In genomic region chr17:75729351-75729750, GRCh38 we compare ENCODE assay signal across 17 cellular contexts. TPM values are rescaled to one million over a fixed set of nuclear protein-coding genes. Genes with fewer than 3 reads are reported as not detected.
DNase-seq lines count a peak whose midpoint lies in the region; ATAC-seq, FAIRE-seq and TF ChIP-seq lines count a peak whose summit lies in the region.
"Had no signal": no experiment of that assay in that cellular context is flagged by ENCODE, and none has a peak within 500 bp of the region (broad histone marks: within the 10 kb centered on the region; RNA-seq: fewer than 3 reads in every experiment).

No MANE protein-coding gene starts in this region.

- intact Hi-C loops in HepG2 (cut with micrococcal nuclease; ENCODE audit: unreplicated experiment) = no loop called here
- intact Hi-C loops in right lobe of liver (cut with DNase I) = no loop called here

- H3K4me3 ChIP-seq in HepG2 (replicated peaks in 1 of 3; ENCODE audit: insufficient read depth in 1 of 3, low read depth in 2 of 3, low read length in 3 of 3) = no peak overlapping the region
- H3K4me3 ChIP-seq in right lobe of liver = no peak overlapping the region
- H3K4me3 ChIP-seq in RWPE2 (ENCODE audit: severe bottlenecking) = no peak overlapping the region
- no peak overlapping the region for H3K4me3 ChIP-seq in osteoblast (ENCODE audit: insufficient read depth, low read length)
- no peak overlapping the region for H3K4me3 ChIP-seq in MG63
- H3K4me3 ChIP-seq: BLaER1 had no signal

- H3K79me2 ChIP-seq in HepG2 (ENCODE audit: insufficient read depth, low read length) (no peaks in the 10 kb centered on the region), osteoblast (ENCODE audit: insufficient read depth, low read length) (no peaks in the 10 kb centered on the region)

- TF ChIP-seq EP300 in HepG2 (IDR thresholded peaks at IDR 0.05; ENCODE audit: low read depth in 2 of 2, low read length in 2 of 2) (no peak), HepG2 (CRISPR knock-in tag; IDR thresholded peaks at IDR 0.05; ENCODE audit: borderline replicate concordance) (no peak)

- DNase-seq in HepG2 (ENCODE audit: low spot score) (no peak), right lobe of liver (no peak), RWPE2 (ENCODE audit: low spot score) (no peak), osteoblast (ENCODE audit: insufficient read length, low spot score, missing footprints) (peak; percentile 87), MG63 (no peak), NCI-H510A (lab: John Stamatoyannopoulos, UW) (no peak), activated gamma-delta T cell treated with Interleukin-2 at 50 U/mL for 16 hours (no peak)
- DNase-seq: 8988T; CD4-positive, alpha-beta memory T cell; DMS153; DMS79; GDM1; GOT3; H7 had no signal

- WGBS in HepG2 (ENCODE audit: low lambda C conversion rate) = 65% methylated on average over 3 of the region's 7 CpGs
- 60% methylated on average over 1 of the region's 7 CpGs for WGBS in right lobe of liver (ENCODE audit: insufficient coverage, low coverage, low lambda C conversion rate, missing lambda C conversion rate)

- no peak for TF ChIP-seq RAD21 in HepG2 (CRISPR knock-in tag; IDR thresholded peaks at IDR 0.05)

- TF ChIP-seq CTCF in HepG2 (CRISPR knock-in tag; IDR thresholded peaks at IDR 0.05) (no peak), right lobe of liver (IDR thresholded peaks at IDR 0.05) (no peak), RWPE2 (IDR thresholded peaks at IDR 0.05; ENCODE audit: poor library complexity, severe bottlenecking) (no peak), osteoblast (IDR thresholded peaks at IDR 0.05; ENCODE audit: extremely low read depth, low read depth, low read length) (no peak)

- H3K36me3 ChIP-seq in HepG2 (replicated peaks in 1 of 2; ENCODE audit: control insufficient read depth in 1 of 2, insufficient read depth in 2 of 2, low read length in 2 of 2) (no peaks in the 10 kb centered on the region), right lobe of liver (no peaks in the 10 kb centered on the region), RWPE2 (ENCODE audit: low read depth) (peaks cover 100% of the 10 kb centered on the region), osteoblast (ENCODE audit: insufficient read depth, low read length) (no peaks in the 10 kb centered on the region), MG63 (no peaks in the 10 kb centered on the region)
- H3K36me3 ChIP-seq: BLaER1 had no signal

- BruUV-seq in HepG2 (replicated peaks; lab: Mats Ljungman, UMichigan) = no TSS peak

- H3K27ac ChIP-seq in HepG2 (ENCODE audit: extremely low read length, insufficient read depth, low read length) (no peak overlapping the region), right lobe of liver (no peak overlapping the region), RWPE2 (ENCODE audit: poor library complexity, severe bottlenecking) (peak overlapping the region; percentile 3), osteoblast (ENCODE audit: low read depth, low read length) (no peak overlapping the region)
- H3K27ac ChIP-seq: BLaER1 had no signal

- H3K9me3 ChIP-seq in HepG2 (ENCODE audit: low read length) = no peaks in the 10 kb centered on the region
- no peaks in the 10 kb centered on the region for H3K9me3 ChIP-seq in right lobe of liver
- H3K9me3 ChIP-seq in RWPE2 (ENCODE audit: severe bottlenecking) = no peaks in the 10 kb centered on the region
- H3K9me3 ChIP-seq in osteoblast (ENCODE audit: low read depth, low read length) = no peaks in the 10 kb centered on the region
- no peaks in the 10 kb centered on the region for H3K9me3 ChIP-seq in MG63
- H3K9me3 ChIP-seq: BLaER1 had no signal

- POLR2A ChIA-PET in HepG2 (lab: Yijun Ruan, JAX) = interaction anchor here (1.3 kb wide), 1 partner anchor 8 kb away, joined by 6 read pairs; the partner anchor contains the start of gene ITGB4

- no peak overlapping the region for H3K9ac ChIP-seq in HepG2 (ENCODE audit: insufficient read depth, low read depth, low read length)
- H3K9ac ChIP-seq: BLaER1 had no signal

- H3K27me3 ChIP-seq in HepG2 (ENCODE audit: control insufficient read depth in 1 of 2, insufficient read depth in 2 of 2, low read length in 2 of 2) (peaks cover 0 to 1% of the 10 kb centered on the region in 2 experiments; a peak in 3 of 5 replicates), right lobe of liver (no peaks in the 10 kb centered on the region), RWPE2 (ENCODE audit: insufficient read depth, poor library complexity, severe bottlenecking) (no peaks in the 10 kb centered on the region), osteoblast (ENCODE audit: insufficient read depth, low read length) (peaks cover 4% of the 10 kb centered on the region), MG63 (no peaks in the 10 kb centered on the region)
- H3K27me3 ChIP-seq: BLaER1 had no signal

- in situ Hi-C loops in HepG2 (cut with HindIII; ENCODE audit: extremely low pct_ligation_motif_present, low pct_unique_long_range_greater_than_20kb) = no loop called here

- no peak for TF ChIP-seq POLR2A in HepG2 (IDR thresholded peaks at IDR 0.05; ENCODE audit: insufficient read depth in 1 of 2, low read depth in 2 of 2, low read length in 2 of 2)
- no peak for TF ChIP-seq POLR2A in right lobe of liver (IDR thresholded peaks at IDR 0.05)

- no peak for FAIRE-seq in HepG2 (lab: Jason Lieb, UNC)
- FAIRE-seq: GM12892, GM18507 had no signal

- H2AFZ ChIP-seq in HepG2 (ENCODE audit: low read length) (no peak overlapping the region), osteoblast (ENCODE audit: low read length) (no peak overlapping the region)

- H3K4me1 ChIP-seq in HepG2 (ENCODE audit: insufficient read depth, low read length) (peaks cover 18% of the 10 kb centered on the region), right lobe of liver (peaks cover 0 to 2% (median 0%) of the 10 kb centered on the region in 4 donors), RWPE2 (ENCODE audit: insufficient read depth, poor library complexity, severe bottlenecking) (peaks cover 2% of the 10 kb centered on the region), osteoblast (ENCODE audit: insufficient read depth, low read length) (no peaks in the 10 kb centered on the region)

- no peak overlapping the region for H3K4me2 ChIP-seq in HepG2 (ENCODE audit: low read depth, low read length)
- H3K4me2 ChIP-seq in osteoblast (ENCODE audit: insufficient read depth, low read length) = no peak overlapping the region

- ATAC-seq in HepG2 (peak; percentile 11; the same call in 2 of the 3 replicates), right lobe of liver (no peak), RWPE2 (ENCODE audit: low read depth) (peak; percentile 4; the same call in 2 of the 3 replicates)

- CTCF ChIA-PET in HepG2 (lab: Yijun Ruan, JAX; ENCODE audit: low intra/inter-chr PET ratio, low total read pairs) = no interaction called here

- no peaks in the 10 kb centered on the region for H4K20me1 ChIP-seq in HepG2 (ENCODE audit: insufficient read depth, low read length)
- H4K20me1 ChIP-seq in osteoblast (ENCODE audit: insufficient read depth, low read length) = no peaks in the 10 kb centered on the region
- H4K20me1 ChIP-seq: BLaER1 had no signal

RNA-seq across cellular contexts. Expression of gene ITGB4, which starts 8.1 kb away (rescaled TPM):
- total RNA-seq in HepG2 (2016; rRNA removed; fragmentation: Illumina TruSeq; extraction: Trizol) (4.0 and 6.9 TPM in 2 replicates), right lobe of liver (1 to 10 TPM in 5 of 6 experiments, under 1 TPM in 1; 0.92 to 4.1 (median 2.0) TPM), osteoblast (0.29 and 0.36 TPM in 2 replicates)
- total RNA-seq in HepG2 (2016; cell fraction: cytosol; rRNA removed; fragmentation: Illumina TruSeq; extraction: Trizol; ENCODE audit: low read depth) = 9.2 and 10.4 TPM in 2 replicates
- 3.9 and 6.3 TPM in 2 replicates for total RNA-seq in HepG2 (2016; cell fraction: insoluble cytoplasmic fraction; rRNA removed; fragmentation: Illumina TruSeq; extraction: Trizol)
- 10.1 and 14.6 TPM in 2 replicates for total RNA-seq in HepG2 (2016; cell fraction: membrane; rRNA removed; fragmentation: Illumina TruSeq; extraction: Trizol)
- total RNA-seq in HepG2 (2016; cell fraction: nucleus; rRNA removed; fragmentation: Illumina TruSeq; extraction: Trizol) = 3.7 and 3.9 TPM in 2 replicates
- polyA plus RNA-seq in HepG2 (2011; rRNA removed) = 14.5 and 14.7 TPM in 2 replicates
- polyA plus RNA-seq in HepG2 (2011; cell fraction: cytosol; rRNA removed) = 5.1 and 8.2 TPM in 2 replicates
- polyA plus RNA-seq in HepG2 (2011; cell fraction: nucleus; rRNA removed) = 28.7 and 39.5 TPM in 2 replicates
- 13.2 and 14.2 TPM in 2 replicates for polyA plus RNA-seq in HepG2 (2012)
- polyA plus RNA-seq in HepG2 (2016; cell fraction: cytosol; fragmentation: Illumina TruSeq; extraction: Trizol; ENCODE audit: low read depth) = 36.1 and 40.9 TPM in 2 replicates
- 10.5 and 16.8 TPM in 2 replicates for polyA plus RNA-seq in HepG2 (2016; cell fraction: insoluble cytoplasmic fraction; fragmentation: Illumina TruSeq; extraction: Trizol; ENCODE audit: low read depth)
- polyA plus RNA-seq in HepG2 (2016; cell fraction: membrane; fragmentation: Illumina TruSeq; extraction: Trizol; ENCODE audit: low read depth) = 41.4 and 43.0 TPM in 2 replicates
- polyA plus RNA-seq in HepG2 (2016; cell fraction: nucleus; fragmentation: Illumina TruSeq; extraction: Trizol; ENCODE audit: insufficient read depth, low read depth) = 20.5 and 28.1 TPM in 2 replicates
- polyA minus RNA-seq in HepG2 (2011; rRNA and poly(A)+ RNA removed; ENCODE audit: low replicate concordance) = 25.3 and 28.4 TPM in 2 replicates
- polyA minus RNA-seq in HepG2 (2011; cell fraction: cytosol; rRNA and poly(A)+ RNA removed) = 8.4 and 12.7 TPM in 2 replicates
- polyA minus RNA-seq in HepG2 (2011; cell fraction: nucleus; rRNA and poly(A)+ RNA removed) = 3.2 and 6.3 TPM in 2 replicates
- not detected in 2 replicates for total RNA-seq in MG63 (2014; rRNA removed; shearing (Covaris generic); ENCODE audit: low replicate concordance)

RNA-seq across cellular contexts. Expression of gene GALK1, which starts 35.6 kb away (rescaled TPM):
- total RNA-seq in HepG2 (2016; rRNA removed; fragmentation: Illumina TruSeq; extraction: Trizol) (93.6 and 95.6 TPM in 2 replicates), right lobe of liver (10 to 100 TPM; 38.6 to 87.4 (median 76.9) TPM), osteoblast (25.3 and 27.7 TPM in 2 replicates)
- 31.6 and 39.5 TPM in 2 replicates for total RNA-seq in HepG2 (2016; cell fraction: cytosol; rRNA removed; fragmentation: Illumina TruSeq; extraction: Trizol; ENCODE audit: low read depth)
- total RNA-seq in HepG2 (2016; cell fraction: insoluble cytoplasmic fraction; rRNA removed; fragmentation: Illumina TruSeq; extraction: Trizol) = 94.0 and 98.0 TPM in 2 replicates
- total RNA-seq in HepG2 (2016; cell fraction: membrane; rRNA removed; fragmentation: Illumina TruSeq; extraction: Trizol) = 35.0 and 44.2 TPM in 2 replicates
- total RNA-seq in HepG2 (2016; cell fraction: nucleus; rRNA removed; fragmentation: Illumina TruSeq; extraction: Trizol) = 44.3 and 48.9 TPM in 2 replicates
- 59.9 and 93.0 TPM in 2 replicates for polyA plus RNA-seq in HepG2 (2011; rRNA removed)
- polyA plus RNA-seq in HepG2 (2011; cell fraction: cytosol; rRNA removed) = 65.7 and 112 TPM in 2 replicates
- polyA plus RNA-seq in HepG2 (2011; cell fraction: nucleus; rRNA removed) = 162 and 164 TPM in 2 replicates
- polyA plus RNA-seq in HepG2 (2012) = 57.4 and 59.7 TPM in 2 replicates
- 29.0 and 30.8 TPM in 2 replicates for polyA plus RNA-seq in HepG2 (2016; cell fraction: cytosol; fragmentation: Illumina TruSeq; extraction: Trizol; ENCODE audit: low read depth)
- 86.3 and 86.5 TPM in 2 replicates for polyA plus RNA-seq in HepG2 (2016; cell fraction: insoluble cytoplasmic fraction; fragmentation: Illumina TruSeq; extraction: Trizol; ENCODE audit: low read depth)
- polyA plus RNA-seq in HepG2 (2016; cell fraction: membrane; fragmentation: Illumina TruSeq; extraction: Trizol; ENCODE audit: low read depth) = 25.3 and 27.1 TPM in 2 replicates
- 72.3 and 78.9 TPM in 2 replicates for polyA plus RNA-seq in HepG2 (2016; cell fraction: nucleus; fragmentation: Illumina TruSeq; extraction: Trizol; ENCODE audit: insufficient read depth, low read depth)
- 28.9 and 121 TPM in 2 replicates for polyA minus RNA-seq in HepG2 (2011; rRNA and poly(A)+ RNA removed; ENCODE audit: low replicate concordance)
- 45.9 and 49.6 TPM in 2 replicates for polyA minus RNA-seq in HepG2 (2011; cell fraction: cytosol; rRNA and poly(A)+ RNA removed)
- polyA minus RNA-seq in HepG2 (2011; cell fraction: nucleus; rRNA and poly(A)+ RNA removed) = 26.3 and 28.6 TPM in 2 replicates
- total RNA-seq in MG63 (2014; rRNA removed; shearing (Covaris generic); ENCODE audit: low replicate concordance) = 30.4 and 51.1 TPM in 2 replicates

RNA-seq across cellular contexts. Expression of gene UNK, which starts 55.3 kb away (rescaled TPM):
- total RNA-seq in HepG2 (2016; rRNA removed; fragmentation: Illumina TruSeq; extraction: Trizol) = 28.6 and 33.0 TPM in 2 replicates
- total RNA-seq in HepG2 (2016; cell fraction: cytosol; rRNA removed; fragmentation: Illumina TruSeq; extraction: Trizol; ENCODE audit: low read depth) = 37.2 and 44.0 TPM in 2 replicates
- total RNA-seq in HepG2 (2016; cell fraction: insoluble cytoplasmic fraction; rRNA removed; fragmentation: Illumina TruSeq; extraction: Trizol) = 21.2 and 33.0 TPM in 2 replicates
- total RNA-seq in HepG2 (2016; cell fraction: membrane; rRNA removed; fragmentation: Illumina TruSeq; extraction: Trizol) = 58.6 and 59.5 TPM in 2 replicates
- 38.6 and 43.6 TPM in 2 replicates for total RNA-seq in HepG2 (2016; cell fraction: nucleus; rRNA removed; fragmentation: Illumina TruSeq; extraction: Trizol)
- polyA plus RNA-seq in HepG2 (2011; rRNA removed) = 30.7 and 31.6 TPM in 2 replicates
- 18.7 and 21.7 TPM in 2 replicates for polyA plus RNA-seq in HepG2 (2011; cell fraction: cytosol; rRNA removed)
- 50.0 and 56.4 TPM in 2 replicates for polyA plus RNA-seq in HepG2 (2011; cell fraction: nucleus; rRNA removed)
- polyA plus RNA-seq in HepG2 (2012) = 20.8 and 23.9 TPM in 2 replicates
- 55.3 and 62.7 TPM in 2 replicates for polyA plus RNA-seq in HepG2 (2016; cell fraction: cytosol; fragmentation: Illumina TruSeq; extraction: Trizol; ENCODE audit: low read depth)
- 28.7 and 35.1 TPM in 2 replicates for polyA plus RNA-seq in HepG2 (2016; cell fraction: insoluble cytoplasmic fraction; fragmentation: Illumina TruSeq; extraction: Trizol; ENCODE audit: low read depth)
- 64.7 and 69.9 TPM in 2 replicates for polyA plus RNA-seq in HepG2 (2016; cell fraction: membrane; fragmentation: Illumina TruSeq; extraction: Trizol; ENCODE audit: low read depth)
- 52.8 and 60.0 TPM in 2 replicates for polyA plus RNA-seq in HepG2 (2016; cell fraction: nucleus; fragmentation: Illumina TruSeq; extraction: Trizol; ENCODE audit: insufficient read depth, low read depth)
- 24.3 and 28.1 TPM in 2 replicates for polyA minus RNA-seq in HepG2 (2011; rRNA and poly(A)+ RNA removed; ENCODE audit: low replicate concordance)
- polyA minus RNA-seq in HepG2 (2011; cell fraction: cytosol; rRNA and poly(A)+ RNA removed) = 10.4 and 14.9 TPM in 2 replicates
- 78.9 and 91.3 TPM in 2 replicates for polyA minus RNA-seq in HepG2 (2011; cell fraction: nucleus; rRNA and poly(A)+ RNA removed)
- total RNA-seq in right lobe of liver = 10 to 100 TPM in 4 of 6 experiments, 1 to 10 TPM in 2; 5.8 to 29.2 (median 11.1) TPM
- 18.5 and 23.6 TPM in 2 replicates for total RNA-seq in osteoblast
- 16.0 and 48.1 TPM in 2 replicates for total RNA-seq in MG63 (2014; rRNA removed; shearing (Covaris generic); ENCODE audit: low replicate concordance)

Comparison
In these comparisons a context has a peak if more than half of its experiments do, and no peak if none do; other contexts are left out.
1. ATAC-seq: peak in HepG2 (single experiment) and RWPE2 (single experiment); none in right lobe of liver (0 of 4).